ENCODE assay signal across 1 cellular context in the genomic region with DNA sequence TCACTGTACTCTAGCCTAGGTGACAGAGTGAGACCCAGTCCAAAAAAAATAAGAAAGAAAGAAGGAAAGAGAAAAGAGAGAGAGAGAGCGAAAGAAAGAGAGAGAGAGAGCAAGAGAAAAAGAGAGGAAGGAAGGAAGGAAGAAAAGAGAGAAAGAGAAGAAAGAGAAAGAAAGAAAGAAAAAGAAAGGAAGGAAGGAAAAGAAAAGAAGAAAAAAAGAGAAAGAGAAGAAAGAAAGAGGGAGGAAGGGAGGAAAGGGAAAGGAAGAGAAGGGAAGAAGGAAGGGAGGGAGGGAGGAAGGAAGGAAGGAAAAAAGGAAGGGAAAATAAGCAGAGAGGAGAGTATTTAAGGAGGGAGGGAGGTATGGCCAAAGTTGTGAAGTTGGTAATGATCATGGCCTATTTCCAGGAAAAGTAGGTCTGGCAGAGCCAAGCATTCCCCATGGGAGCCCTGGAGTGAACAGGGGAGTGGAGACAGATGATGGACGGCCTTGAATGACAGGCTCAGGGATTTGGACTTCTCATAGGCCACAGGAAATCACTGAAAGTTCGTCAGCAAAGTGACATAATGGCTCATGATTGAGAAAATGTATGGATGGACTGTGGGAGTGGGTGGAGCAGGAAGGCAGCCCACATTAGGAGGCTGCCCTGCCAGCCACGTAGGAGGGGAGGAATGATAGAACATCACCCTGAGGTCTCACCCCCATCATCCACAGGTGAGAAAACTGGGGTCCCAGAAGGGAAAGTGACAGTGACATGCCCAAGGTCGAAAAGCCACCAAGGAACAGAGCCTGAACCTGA.
TF ChIP-seq lines count a peak whose summit lies in the region.

No MANE protein-coding gene starts in this region.

TF ChIP-seq in HEK293, 187 proteins besides CTCF, POLR2A, EP300 and RAD21 (continued from another document):
- TF ChIP-seq TSHZ1 (tag by site-specific recombination; IDR thresholded peaks at IDR 0.05; ENCODE audit: borderline replicate concordance): peak; percentile 66; the same call in 1 of the 2 replicates
- TF ChIP-seq ZNF514 (tag by site-specific recombination; IDR thresholded peaks at IDR 0.05): no peak
- TF ChIP-seq ZNF366 (tag by site-specific recombination; conservative IDR thresholded peaks at IDR 0.05): peak; percentile 95
- TF ChIP-seq SP2 (tag by site-specific recombination; IDR thresholded peaks at IDR 0.05): peak; percentile 28; the same call in 1 of the 2 replicates
- TF ChIP-seq ZBTB17 (tag by site-specific recombination; IDR thresholded peaks at IDR 0.05): 0 out of 2 replicates have a peak, but pooled peaks have one; percentile 42
- peak; percentile 67 for TF ChIP-seq WT1 (tag by site-specific recombination; IDR thresholded peaks at IDR 0.05)
- TF ChIP-seq EGR2 (tag by site-specific recombination; IDR thresholded peaks at IDR 0.05; ENCODE audit: low read depth): peak; percentile 66
- no peak for TF ChIP-seq ZNF707 (tag by site-specific recombination; IDR thresholded peaks at IDR 0.05)
- TF ChIP-seq ZNF449 (tag by site-specific recombination; IDR thresholded peaks at IDR 0.05): no peak
- peak; percentile 80 for TF ChIP-seq ZFHX2 (tag by site-specific recombination; conservative IDR thresholded peaks at IDR 0.05)
- TF ChIP-seq KLF9 (tag by site-specific recombination; IDR thresholded peaks at IDR 0.05; ENCODE audit: low read depth): no peak
- TF ChIP-seq PRDM1 (tag by site-specific recombination; IDR thresholded peaks at IDR 0.05): peak; percentile 96
